In the genomic region with DNA sequence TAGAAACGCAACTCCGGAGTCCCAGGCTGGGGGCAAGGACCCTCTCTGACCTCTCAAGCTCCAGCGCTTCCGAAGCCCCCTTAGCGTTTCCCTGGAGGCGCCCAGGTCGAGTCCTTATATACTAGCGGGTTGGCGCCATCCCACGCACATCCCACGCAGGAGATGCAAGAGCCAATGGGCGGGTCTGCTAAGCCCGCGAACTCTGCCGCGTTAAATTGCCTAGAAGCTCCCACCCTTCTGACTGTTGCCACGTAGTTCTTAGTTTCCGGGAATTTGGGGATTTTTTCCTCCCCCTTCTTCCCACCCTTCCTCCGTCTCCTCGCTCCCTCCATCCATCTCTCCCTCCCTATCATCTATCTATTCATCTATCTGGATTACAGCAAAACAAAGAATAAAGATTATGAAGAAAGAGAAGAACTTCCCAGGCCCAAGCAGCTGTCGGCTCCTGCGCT, we compare ENCODE assay signal across 8 cellular contexts. TPM values are rescaled to one million over a fixed set of nuclear protein-coding genes. Genes with fewer than 3 reads are reported as not detected.
DNase-seq lines count a peak whose midpoint lies in the region; ATAC-seq, FAIRE-seq and TF ChIP-seq lines count a peak whose summit lies in the region.

A gene with protein sequence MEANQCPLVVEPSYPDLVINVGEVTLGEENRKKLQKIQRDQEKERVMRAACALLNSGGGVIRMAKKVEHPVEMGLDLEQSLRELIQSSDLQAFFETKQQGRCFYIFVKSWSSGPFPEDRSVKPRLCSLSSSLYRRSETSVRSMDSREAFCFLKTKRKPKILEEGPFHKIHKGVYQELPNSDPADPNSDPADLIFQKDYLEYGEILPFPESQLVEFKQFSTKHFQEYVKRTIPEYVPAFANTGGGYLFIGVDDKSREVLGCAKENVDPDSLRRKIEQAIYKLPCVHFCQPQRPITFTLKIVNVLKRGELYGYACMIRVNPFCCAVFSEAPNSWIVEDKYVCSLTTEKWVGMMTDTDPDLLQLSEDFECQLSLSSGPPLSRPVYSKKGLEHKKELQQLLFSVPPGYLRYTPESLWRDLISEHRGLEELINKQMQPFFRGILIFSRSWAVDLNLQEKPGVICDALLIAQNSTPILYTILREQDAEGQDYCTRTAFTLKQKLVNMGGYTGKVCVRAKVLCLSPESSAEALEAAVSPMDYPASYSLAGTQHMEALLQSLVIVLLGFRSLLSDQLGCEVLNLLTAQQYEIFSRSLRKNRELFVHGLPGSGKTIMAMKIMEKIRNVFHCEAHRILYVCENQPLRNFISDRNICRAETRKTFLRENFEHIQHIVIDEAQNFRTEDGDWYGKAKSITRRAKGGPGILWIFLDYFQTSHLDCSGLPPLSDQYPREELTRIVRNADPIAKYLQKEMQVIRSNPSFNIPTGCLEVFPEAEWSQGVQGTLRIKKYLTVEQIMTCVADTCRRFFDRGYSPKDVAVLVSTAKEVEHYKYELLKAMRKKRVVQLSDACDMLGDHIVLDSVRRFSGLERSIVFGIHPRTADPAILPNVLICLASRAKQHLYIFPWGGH (minus strand): TSS at position 90 of the 452 bp plus-strand sequence. CDS start 9,814 bp downstream, outside the sequence.

- intact Hi-C loops in head of caudate nucleus (cut with DNase I): no loop called here
- intact Hi-C loops in thyroid gland (cut with DNase I): loop anchor here (5.0 kb wide), 1 partner anchor 59 kb away; the partner anchor contains the start of gene SLFN12

- H3K4me3 Mint-ChIP-seq in activated naive CD8-positive, alpha-beta T cell treated with anti-CD3 and anti-CD28 coated beads for 36 hours: peak within 1 kb of the TSS; percentile 97

- H2AFZ ChIP-seq in parathyroid adenoma: peak within 1 kb of the TSS; percentile 55

- H3K4me1 ChIP-seq in parathyroid adenoma (no peaks in the 10 kb centered on the region), thyroid gland (peaks cover 5 to 27% of the 10 kb centered on the region in 2 donors)

- DNase-seq in GM13977 (ENCODE audit: low spot score) (peak; percentile 80), HTR-8/SVneo (ENCODE audit: insufficient read length, low spot score) (peak; percentile 94), SKM-1 treated with dmso at 0.1 percent for 144 hours (lab: John Stamatoyannopoulos, UW; ENCODE audit: unreplicated experiment) (peak; percentile 73), head of caudate nucleus (peak; percentile 21 to 81 (median 61)), thyroid gland (peak; percentile 86 to 88)
- peak; percentile 87 for DNase-seq in activated naive CD8-positive, alpha-beta T cell treated with anti-CD3 and anti-CD28 coated beads for 36 hours

- TF ChIP-seq CTCF in GM13977 (IDR thresholded peaks at IDR 0.05; ENCODE audit: extremely low read depth, insufficient read depth, missing control alignments): no peak
- no peak for TF ChIP-seq CTCF in parathyroid adenoma (IDR thresholded peaks at IDR 0.05)
- no peak for TF ChIP-seq CTCF in thyroid gland (IDR thresholded peaks at IDR 0.05)

- ATAC-seq in GM21526 (IDR thresholded peaks at IDR 0.05; ENCODE audit: low FRiP score, unreplicated experiment): no peak

- peak within 1 kb of the TSS; percentile 84 for H3K27ac ChIP-seq in parathyroid adenoma
- H3K27ac ChIP-seq in thyroid gland: peak within 1 kb of the TSS; percentile 95 to 100 (median 98)

- peaks cover 26% of the 10 kb centered on the region for H3K9me3 Mint-ChIP-seq in activated naive CD8-positive, alpha-beta T cell treated with anti-CD3 and anti-CD28 coated beads for 36 hours

- in situ Hi-C loops in GM13977 (cut with MboI; ENCODE audit: low pct_unique_long_range_greater_than_20kb, low sequenced_read_pairs, unreplicated experiment): no loop called here

- peak within 1 kb of the TSS; percentile 98 for H3K27ac Mint-ChIP-seq in activated naive CD8-positive, alpha-beta T cell treated with anti-CD3 and anti-CD28 coated beads for 36 hours

- H3K4me1 Mint-ChIP-seq in activated naive CD8-positive, alpha-beta T cell treated with anti-CD3 and anti-CD28 coated beads for 36 hours: peaks cover 47% of the 10 kb centered on the region

- peak within 1 kb of the TSS; percentile 97 for H3K4me2 ChIP-seq in parathyroid adenoma (ENCODE audit: low read length)

- H3K36me3 Mint-ChIP-seq in activated naive CD8-positive, alpha-beta T cell treated with anti-CD3 and anti-CD28 coated beads for 36 hours: peaks cover 39% of the 10 kb centered on the region

- TF ChIP-seq POLR2A in thyroid gland (IDR thresholded peaks at IDR 0.05): peak; percentile 85 to 91

- H3K9ac ChIP-seq in parathyroid adenoma: no peak within 1 kb of the TSS

- peaks cover 9% of the 10 kb centered on the region for H3K27me3 Mint-ChIP-seq in activated naive CD8-positive, alpha-beta T cell treated with anti-CD3 and anti-CD28 coated beads for 36 hours

- H3K36me3 ChIP-seq in parathyroid adenoma (ENCODE audit: control insufficient read depth, insufficient read depth, low read length): no peaks in the 10 kb centered on the region
- H3K36me3 ChIP-seq in thyroid gland: no peaks in the 10 kb centered on the region

- H3K4me3 ChIP-seq in parathyroid adenoma (ENCODE audit: low read depth, low read length): peak within 1 kb of the TSS; percentile 66
- H3K4me3 ChIP-seq in thyroid gland (replicated peaks in 1 of 3): peak within 1 kb of the TSS; percentile 73 to 82 (median 75)

- peak; percentile 92 for FAIRE-seq in HTR-8/SVneo (lab: Jason Lieb, UNC)

- no peaks in the 10 kb centered on the region for H3K79me2 ChIP-seq in parathyroid adenoma

- H3K27me3 ChIP-seq in parathyroid adenoma (ENCODE audit: control insufficient read depth, insufficient read depth, low read length) (no peaks in the 10 kb centered on the region), thyroid gland (no peaks in the 10 kb centered on the region)

- 0 to 1% methylated on average over 17 of the region's 22 CpGs for WGBS in thyroid gland, 2 donors

- H3K9me3 ChIP-seq in parathyroid adenoma (ENCODE audit: control insufficient read depth, low read length) (no peaks in the 10 kb centered on the region), thyroid gland (no peaks in the 10 kb centered on the region)

RNA-seq across cellular contexts. Expression of the gene that starts here (rescaled TPM):
- total RNA-seq in activated naive CD8-positive, alpha-beta T cell treated with anti-CD3 and anti-CD28 coated beads for 36 hours: 10 to 100 TPM; 35.6 to 37.9 TPM
- 10 to 100 TPM; 39.0 to 68.6 (median 55.0) TPM for total RNA-seq in thyroid gland
